9 cellular contexts compared by ENCODE assay signal in the genomic region with DNA sequence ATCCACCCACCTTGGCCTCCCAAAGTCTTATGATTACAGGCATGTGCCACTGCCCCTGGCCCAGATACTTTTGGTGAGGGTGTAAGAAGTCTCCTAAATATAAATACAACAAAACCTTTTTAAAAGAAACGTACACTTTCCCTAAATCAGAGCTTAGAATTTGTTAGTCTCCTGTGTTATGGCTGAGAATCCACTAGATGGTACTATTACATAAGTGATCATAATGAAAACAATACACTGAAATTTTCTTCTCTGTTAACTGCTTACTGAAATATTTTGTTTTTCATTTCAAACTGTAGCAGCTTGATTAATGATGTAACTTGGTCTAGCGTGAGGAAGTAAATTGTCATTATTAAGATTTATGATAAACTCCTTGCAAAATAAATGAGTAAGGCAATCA.
DNase-seq lines count a peak whose midpoint lies in the region; ATAC-seq and TF ChIP-seq lines count a peak whose summit lies in the region.
"Had no signal": no experiment of that assay in that cellular context is flagged by ENCODE, and none has a peak within 500 bp of the region (broad histone marks: within the 10 kb centered on the region; RNA-seq: fewer than 3 reads in every experiment).

No MANE protein-coding gene starts in this region.

- H3K27me3 ChIP-seq in lung (ENCODE audit: control insufficient read depth, insufficient read depth), result no peaks in the 10 kb centered on the region

- no peak overlapping the region for H3K27ac ChIP-seq in lung (ENCODE audit: low read depth in 1 of 2, low read length in 1 of 2)

- DNase-seq in DMS53 (lab: John Stamatoyannopoulos, UW) (peak; percentile 24), HT1080 (ENCODE audit: low read depth) (peak; percentile 8), astrocyte of the spinal cord (ENCODE audit: low read depth, low spot score) (peak; percentile 24), lung (ENCODE audit: low spot score) (no peak), NCI-H446 treated with DMSO at 0.1 percent for 48 hours (lab: John Stamatoyannopoulos, UW) (no peak), T1000 (lab: John Stamatoyannopoulos, UW) (no peak)
- DNase-seq in stimulated activated CD4-positive, alpha-beta T cell treated with anti-CD3 and anti-CD28 coated beads, Interleukin-4, amount 100 ng/mL, for 4 hours, result no peak
- DNase-seq: retina had no signal

- H3K36me3 ChIP-seq in lung (ENCODE audit: control insufficient read depth in 2 of 2, insufficient read depth in 2 of 2, low read length in 2 of 2), result no peaks in the 10 kb centered on the region

- WGBS in lung, 2 donors, result 13 to 20% methylated on average over 2 of the region's 2 CpGs

- no peak overlapping the region for H3K4me3 ChIP-seq in astrocyte of the spinal cord (ENCODE audit: low read depth, low read length)
- no peak overlapping the region for H3K4me3 ChIP-seq in lung

- in situ Hi-C loops in astrocyte of the spinal cord (cut with HindIII; ENCODE audit: low sequenced_read_pairs), result no loop called here

- H3K4me1 ChIP-seq in lung (ENCODE audit: control insufficient read depth in 2 of 2, insufficient read depth in 2 of 2, low read length in 2 of 2), result no peaks in the 10 kb centered on the region

- ATAC-seq in lung (ENCODE audit: insufficient read depth, low FRiP score) (no peak), GM18870 (IDR thresholded peaks at IDR 0.05; ENCODE audit: unreplicated experiment) (no peak)

- TF ChIP-seq CTCF in astrocyte of the spinal cord (IDR thresholded peaks at IDR 0.05; ENCODE audit: low read depth, low read length), result peak; percentile 41
- TF ChIP-seq CTCF in lung (IDR thresholded peaks at IDR 0.05; ENCODE audit: control extremely low read depth, extremely low read depth), result peak; percentile 15

- H3K9me3 ChIP-seq in lung (ENCODE audit: control insufficient read depth in 2 of 2, insufficient read depth in 1 of 2, low read length in 1 of 2), result peaks cover 0 to 2% of the 10 kb centered on the region in 2 donors

Comparison
In these comparisons a context has a peak if more than half of its experiments do, and no peak if none do; other contexts are left out.
1. DNase-seq: peak in DMS53 (single experiment), HT1080 (single experiment) and astrocyte of the spinal cord (single experiment); none in lung (single experiment), stimulated activated CD4-positive, alpha-beta T cell treated with anti-CD3 and anti-CD28 coated beads, Interleukin-4, amount 100 ng/mL, for 4 hours (0 of 2), NCI-H446 treated with DMSO at 0.1 percent for 48 hours (single experiment) and T1000 (single experiment).